15 cellular contexts compared by ENCODE assay signal in the genomic region with DNA sequence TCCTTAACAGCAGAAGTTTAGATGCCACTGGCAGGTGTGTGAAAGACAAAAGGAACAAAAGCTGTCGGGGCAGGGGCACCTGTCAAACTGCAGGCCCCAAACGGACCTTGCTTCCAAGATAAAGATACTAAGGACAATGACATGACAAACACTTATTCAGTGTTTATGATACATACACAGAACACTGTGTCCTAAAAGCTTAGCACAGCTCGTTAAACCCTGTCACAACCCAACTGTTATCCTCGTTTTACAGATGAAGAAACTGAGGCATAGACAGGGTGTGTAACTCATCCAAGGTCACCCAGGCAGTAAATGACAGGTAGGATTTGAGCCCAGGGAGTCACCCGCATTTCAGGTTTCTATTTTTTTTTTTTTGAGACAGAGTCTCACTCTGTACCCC.
"Had no signal": no experiment of that assay in that cellular context is flagged by ENCODE, and none has a peak within 500 bp of the region (broad histone marks: within the 10 kb centered on the region; RNA-seq: fewer than 3 reads in every experiment).

No MANE protein-coding gene starts in this region.

- H3K9me3 Mint-ChIP-seq: activated T-cell treated with anti-CD3 and anti-CD28 coated beads, Interleukin-2, amount 50 U/mL, for 4 hours; central memory CD8-positive, alpha-beta T cell; natural killer cell treated with Interleukin-12 subunit alpha and Interleukin-12 subunit beta and Interleukin-15 and Interleukin-18, amount 100 ng/mL, for 72 hours; stimulated activated naive B cell treated with anti-CD40 and anti-IgM and Interleukin-4, amounts not matched to agents 10 μg/mL and 1 μg/mL and 100 μg/mL, for 72 hours had no signal

- H3K27me3 Mint-ChIP-seq: stimulated activated naive B cell treated with anti-CD40 and anti-IgM and Interleukin-4, amounts not matched to agents 10 μg/mL and 1 μg/mL and 100 μg/mL, for 72 hours had no signal

- H3K4me1 Mint-ChIP-seq: central memory CD8-positive, alpha-beta T cell had no signal

- H3K27ac Mint-ChIP-seq: natural killer cell treated with Interleukin-12 subunit alpha and Interleukin-12 subunit beta and Interleukin-15 and Interleukin-18, amount 100 ng/mL, for 72 hours; stimulated activated naive B cell treated with anti-CD40 and anti-IgM and Interleukin-4, amounts not matched to agents 10 μg/mL and 1 μg/mL and 100 μg/mL, for 72 hours had no signal

- DNase-seq: activated CD4-positive, alpha-beta T cell treated with anti-CD3 and anti-CD28 coated beads, Interleukin-2, amount 50 U/mL, for 1 hour; activated CD8-positive, alpha-beta memory T cell treated with anti-CD3 and anti-CD28 coated beads, Interleukin-2, amount 50 U/mL, for 4 hours; activated naive CD4-positive, alpha-beta T cell treated with anti-CD3 and anti-CD28 coated beads, Interleukin-2, amount 50 U/mL, for 16 hours; activated T-cell treated with anti-CD3 and anti-CD28 coated beads, Interleukin-2, amount 50 U/mL, for 4 hours; foreskin keratinocyte; glutamatergic neuron; hypothalamus; stimulated activated naive B cell treated with anti-CD40 and anti-IgM and Interleukin-4, amounts not matched to agents 10 μg/mL and 1 μg/mL and 100 μg/mL, for 72 hours; substantia nigra; T1000; uterus had no signal

- H3K36me3 Mint-ChIP-seq: natural killer cell treated with Interleukin-12 subunit alpha and Interleukin-12 subunit beta and Interleukin-15 and Interleukin-18, amount 100 ng/mL, for 72 hours; stimulated activated naive B cell treated with anti-CD40 and anti-IgM and Interleukin-4, amounts not matched to agents 10 μg/mL and 1 μg/mL and 100 μg/mL, for 72 hours had no signal

- ATAC-seq: activated CD4-positive, CD25-positive, alpha-beta regulatory T cell treated with anti-CD3 and anti-CD28 coated beads, Interleukin-2, amount 50 U/mL, for 24 hours; activated T-cell treated with anti-CD3 and anti-CD28 coated beads, Interleukin-2, amount 50 U/mL, for 4 hours; foreskin keratinocyte; left lobe of liver; natural killer cell treated with Interleukin-12 subunit alpha and Interleukin-12 subunit beta and Interleukin-15 and Interleukin-18, amount 100 ng/mL, for 72 hours; stimulated activated naive B cell treated with anti-CD40 and anti-IgM and Interleukin-4, amounts not matched to agents 10 μg/mL and 1 μg/mL and 100 μg/mL, for 72 hours had no signal

- H3K4me3 Mint-ChIP-seq: activated T-cell treated with anti-CD3 and anti-CD28 coated beads, Interleukin-2, amount 50 U/mL, for 4 hours; central memory CD8-positive, alpha-beta T cell; natural killer cell treated with Interleukin-12 subunit alpha and Interleukin-12 subunit beta and Interleukin-15 and Interleukin-18, amount 100 ng/mL, for 72 hours; stimulated activated naive B cell treated with anti-CD40 and anti-IgM and Interleukin-4, amounts not matched to agents 10 μg/mL and 1 μg/mL and 100 μg/mL, for 72 hours had no signal
